In the genomic region with DNA sequence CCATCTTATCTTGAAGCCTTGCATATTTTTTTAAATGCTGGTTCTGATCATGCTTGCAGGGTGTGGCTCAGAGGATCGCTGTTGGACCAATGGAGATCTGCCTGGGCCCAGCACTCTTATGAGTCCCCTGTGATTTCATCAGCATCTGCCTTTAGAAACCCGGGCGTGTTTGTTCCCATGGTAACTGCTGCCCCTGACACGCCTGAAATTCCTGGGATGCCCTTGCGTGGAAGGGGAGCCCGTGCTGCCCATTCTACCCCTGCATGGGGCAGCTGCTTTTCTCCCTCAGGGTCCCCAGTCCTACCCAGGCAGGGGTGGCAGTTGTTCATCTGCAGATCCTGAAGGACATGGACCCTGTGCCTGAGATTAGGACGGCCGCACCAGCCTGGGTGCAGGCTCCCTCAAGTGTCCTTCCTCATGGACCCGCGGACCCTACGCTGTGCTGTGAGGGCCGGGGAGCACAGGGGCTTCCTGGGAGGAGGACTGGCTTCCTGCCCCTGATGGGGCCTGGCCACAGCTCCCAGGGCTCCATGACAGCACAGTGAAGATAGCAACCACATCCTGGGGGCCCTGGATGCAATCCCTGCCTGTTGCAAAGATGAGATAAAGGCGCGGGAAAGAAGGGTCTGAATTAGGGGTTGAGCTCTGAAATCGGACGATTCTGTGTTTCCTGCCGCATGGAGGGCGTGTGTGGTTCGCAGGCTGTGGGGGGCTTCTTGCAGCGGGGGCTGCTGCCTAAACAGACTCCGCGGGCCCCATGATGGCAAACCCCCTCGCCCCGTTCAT, we compare ENCODE assay signal across 8 cellular contexts.
DNase-seq lines count a peak whose midpoint lies in the region; ATAC-seq and TF ChIP-seq lines count a peak whose summit lies in the region.

No MANE protein-coding gene starts in this region.

- TF ChIP-seq CTCF in left ventricle myocardium inferior (IDR thresholded peaks at IDR 0.05; ENCODE audit: borderline replicate concordance) = no peak

- H3K27me3 ChIP-seq in left ventricle myocardium inferior (ENCODE audit: low read depth) (no peaks in the 10 kb centered on the region), skeletal muscle tissue (ENCODE audit: control insufficient read depth in 3 of 3, insufficient read depth in 3 of 3, low read length in 3 of 3) (no peaks in the 10 kb centered on the region)

- ATAC-seq in HG02678 (IDR thresholded peaks at IDR 0.05; ENCODE audit: unreplicated experiment) = peak; percentile 45
- peak; percentile 34 for ATAC-seq in activated T-helper 17 cell treated with anti-CD3 and anti-CD28 coated beads, Interleukin-2, amount 50 U/mL, for 72 hours (replicated peaks)

- intact Hi-C loops in left ventricle myocardium inferior (cut with micrococcal nuclease) = no loop called here

- H3K9me3 ChIP-seq in left ventricle myocardium inferior (replicated peaks) = no peaks in the 10 kb centered on the region
- H3K9me3 ChIP-seq in skeletal muscle tissue (ENCODE audit: control insufficient read depth in 3 of 3, low read length in 3 of 3) = no peaks in the 10 kb centered on the region

- H3K27me3 Mint-ChIP-seq in activated T-helper 17 cell treated with anti-CD3 and anti-CD28 coated beads, Interleukin-2, amount 50 U/mL, for 72 hours = no peaks in the 10 kb centered on the region

- H3K4me3 Mint-ChIP-seq in activated T-helper 17 cell treated with anti-CD3 and anti-CD28 coated beads, Interleukin-2, amount 50 U/mL, for 72 hours = peak overlapping the region; percentile 69

- peaks cover 5% of the 10 kb centered on the region for H3K4me1 Mint-ChIP-seq in activated T-helper 17 cell treated with anti-CD3 and anti-CD28 coated beads, Interleukin-2, amount 50 U/mL, for 72 hours

- DNase-seq in A172 (ENCODE audit: low spot score) = peak; percentile 72
- no peak for DNase-seq in left ventricle myocardium inferior
- no peak for DNase-seq in GM19240 (ENCODE audit: insufficient read length, low spot score)
- no peak for DNase-seq in iPS-NIHi11 (ENCODE audit: low spot score)
- no peak for DNase-seq in stimulated activated naive CD4-positive, alpha-beta T cell treated with Interleukin-2 at 50 U/mL for 16 hours (lab: John Stamatoyannopoulos, UW)

- H3K9me3 Mint-ChIP-seq in activated T-helper 17 cell treated with anti-CD3 and anti-CD28 coated beads, Interleukin-2, amount 50 U/mL, for 72 hours = no peaks in the 10 kb centered on the region

- peak overlapping the region; percentile 32 to 64 (median 51) for H3K9ac ChIP-seq in skeletal muscle tissue (ENCODE audit: low read depth in 1 of 3, low read length in 3 of 3)

- H3K27ac ChIP-seq in left ventricle myocardium inferior (replicated peaks) = no peak overlapping the region
- no peak overlapping the region for H3K27ac ChIP-seq in skeletal muscle tissue (ENCODE audit: low read depth, low read length)

- no peaks in the 10 kb centered on the region for H3K36me3 Mint-ChIP-seq in activated T-helper 17 cell treated with anti-CD3 and anti-CD28 coated beads, Interleukin-2, amount 50 U/mL, for 72 hours (ENCODE audit: low read depth)

- H3K36me3 ChIP-seq in left ventricle myocardium inferior (no peaks in the 10 kb centered on the region), skeletal muscle tissue (ENCODE audit: control insufficient read depth in 3 of 3, insufficient read depth in 3 of 3, low read length in 3 of 3) (no peaks in the 10 kb centered on the region)

- H3K27ac Mint-ChIP-seq in activated T-helper 17 cell treated with anti-CD3 and anti-CD28 coated beads, Interleukin-2, amount 50 U/mL, for 72 hours = peak overlapping the region; percentile 61

- peak overlapping the region; percentile 61 for H3K4me3 ChIP-seq in left ventricle myocardium inferior
- H3K4me3 ChIP-seq in skeletal muscle tissue (ENCODE audit: low read length in 3 of 3) = peak overlapping the region; percentile 43 to 59 (median 52)

- H3K4me1 ChIP-seq in left ventricle myocardium inferior (peaks cover 19% of the 10 kb centered on the region), skeletal muscle tissue (ENCODE audit: control insufficient read depth in 3 of 3, insufficient read depth in 3 of 3, low read length in 3 of 3) (peaks cover 5 to 9% (median 7%) of the 10 kb centered on the region in 3 donors)
